9 cellular contexts compared by ENCODE assay signal in genomic region chr2:212939777-212940531, GRCh38.
A peak's percentile ranks its signal among the peaks of the same experiment; 100 is the strongest.
DNase-seq lines count a peak whose midpoint lies in the region; ATAC-seq and TF ChIP-seq lines count a peak whose summit lies in the region.
"Had no signal": no experiment of that assay in that cellular context is flagged by ENCODE, and none has a peak within 500 bp of the region (broad histone marks: within the 10 kb centered on the region; RNA-seq: fewer than 3 reads in every experiment).

No MANE protein-coding gene starts in this region.

- H3K4me1 Mint-ChIP-seq in endodermal cell = peaks cover 38% of the 10 kb centered on the region

- H3K27me3 ChIP-seq in HUES48 (ENCODE audit: control insufficient read depth, insufficient read depth, low read length) (no peaks in the 10 kb centered on the region), endodermal cell (ENCODE audit: control insufficient read depth, insufficient read depth, low read length, poor library complexity, severe bottlenecking) (no peaks in the 10 kb centered on the region), prostate gland (replicated peaks; ENCODE audit: insufficient read depth) (no peaks in the 10 kb centered on the region)

- no peak for TF ChIP-seq POLR2A in prostate gland (IDR thresholded peaks at IDR 0.05)

- H3K9me3 ChIP-seq in HUES48 (ENCODE audit: control insufficient read depth, insufficient read depth, low read length) = no peaks in the 10 kb centered on the region
- H3K9me3 ChIP-seq in endodermal cell (ENCODE audit: control insufficient read depth, low read length) = no peaks in the 10 kb centered on the region
- no peaks in the 10 kb centered on the region for H3K9me3 ChIP-seq in prostate gland

- no peak for TF ChIP-seq CTCF in endodermal cell (conservative IDR thresholded peaks at IDR 0.05)
- no peak for TF ChIP-seq CTCF in prostate gland (IDR thresholded peaks at IDR 0.05)

- H3K27ac Mint-ChIP-seq in endodermal cell = peak overlapping the region; percentile 86

- H3K9ac ChIP-seq in HUES48 (ENCODE audit: low read depth, low read length) (no peak overlapping the region), endodermal cell (ENCODE audit: extremely low read depth, low read length, poor library complexity, severe bottlenecking) (no peak overlapping the region)

- WGBS in endodermal cell (ENCODE audit: insufficient coverage in 1 of 2, insufficient read length in 1 of 2), 2 experiments = 67 to 72% methylated on average over 4 to 6 of the region's 8 CpGs
- WGBS in prostate gland = 33% methylated on average over 8 of the region's 8 CpGs

- no peaks in the 10 kb centered on the region for H3K36me3 ChIP-seq in HUES48 (ENCODE audit: control insufficient read depth, insufficient read depth, low read length)
- H3K36me3 ChIP-seq in endodermal cell (ENCODE audit: control insufficient read depth, insufficient read depth, low read length) = no peaks in the 10 kb centered on the region
- H3K36me3 ChIP-seq in prostate gland = no peaks in the 10 kb centered on the region

- peak; percentile 97 for DNase-seq in NCI-H345 (lab: John Stamatoyannopoulos, UW)
- peak; percentile 67 for DNase-seq in endodermal cell
- DNase-seq in prostate gland (ENCODE audit: low spot score) = peak; percentile 91
- no peak for DNase-seq in retina
- DNase-seq: DND-41 had no signal

- H3K36me3 Mint-ChIP-seq in endodermal cell (ENCODE audit: low read depth) = no peaks in the 10 kb centered on the region

- H3K4me3 ChIP-seq in HUES48 (ENCODE audit: low read depth, low read length) (no peak overlapping the region), endodermal cell (ENCODE audit: low read length) (no peak overlapping the region), prostate gland (no peak overlapping the region)

- ATAC-seq in HG03442 (IDR thresholded peaks at IDR 0.05; ENCODE audit: unreplicated experiment) = no peak
- ATAC-seq in HG02884 (IDR thresholded peaks at IDR 0.05; ENCODE audit: unreplicated experiment) = no peak
- no peak for ATAC-seq in HG03571 (IDR thresholded peaks at IDR 0.05; ENCODE audit: unreplicated experiment)

- H3K27me3 Mint-ChIP-seq in endodermal cell (ENCODE audit: insufficient read depth) = no peaks in the 10 kb centered on the region

- H3K4me1 ChIP-seq in HUES48 (ENCODE audit: control insufficient read depth, insufficient read depth, low read length) (peaks cover 28% of the 10 kb centered on the region), endodermal cell (ENCODE audit: control insufficient read depth, insufficient read depth, low read length) (peaks cover 12% of the 10 kb centered on the region), prostate gland (replicated peaks) (peaks cover 4% of the 10 kb centered on the region)

- H3K27ac ChIP-seq in HUES48 (ENCODE audit: low read depth, low read length) (peak overlapping the region; percentile 83), endodermal cell (ENCODE audit: low read depth, low read length) (no peak overlapping the region), prostate gland (peak overlapping the region; percentile 57 to 59)

- H3K4me3 Mint-ChIP-seq in endodermal cell = peak overlapping the region; percentile 5

- intact Hi-C loops in prostate gland (cut with DNase I) = no loop called here

- H3K9me3 Mint-ChIP-seq in endodermal cell = no peaks in the 10 kb centered on the region
